In genomic region chr1:155478270-155478852, GRCh38 we compare ENCODE assay signal across 23 cellular contexts.
"Had no signal": no experiment of that assay in that cellular context is flagged by ENCODE, and none has a peak within 500 bp of the region (broad histone marks: within the 10 kb centered on the region; RNA-seq: fewer than 3 reads in every experiment).

No MANE protein-coding gene starts in this region.

- H3K27ac ChIP-seq: cardiac muscle cell, epithelial cell of prostate, foreskin keratinocyte, left lung, spleen, tibial nerve, uterus, VCaP had no signal

- H3K9me3 ChIP-seq: left lung, spleen, tibial nerve, uterus had no signal

- H3K27ac Mint-ChIP-seq: activated CD4-positive, alpha-beta memory T cell treated with anti-CD3 and anti-CD28 coated beads for 36 hours; activated naive CD8-positive, alpha-beta T cell; activated T-helper 1 cell treated with anti-CD3 and anti-CD28 coated beads, Interleukin-12 subunit alpha, Interleukin-12 subunit beta, Interleukin-2, Interleukin-4 antibody, amounts not matched to agents 30 ng/mL and 10 ng/mL and 1 ng/mL, durations not matched to agents 14 hours and 24 hours and 36 hours; nephron had no signal

- DNase-seq: activated CD4-positive, alpha-beta memory T cell treated with anti-CD3 and anti-CD28 coated beads for 36 hours; activated T-cell treated with anti-CD3 and anti-CD28 coated beads for 4 hours; dermis blood vessel endothelial cell; effector memory CD4-positive, alpha-beta T cell; foreskin keratinocyte; glutamatergic neuron; hypothalamus; kidney; left lung; midbrain; occipital lobe; posterior cingulate gyrus; spleen; stimulated activated CD8-positive, alpha-beta memory T cell treated with anti-CD3 and anti-CD28 coated beads, Interleukin-4, amount 100 ng/mL, for 48 hours; stimulated activated naive CD4-positive, alpha-beta T cell treated with Interleukin-2 at 50 U/mL for 16 hours; uterus had no signal

- H3K9me3 Mint-ChIP-seq: activated CD4-positive, alpha-beta memory T cell treated with anti-CD3 and anti-CD28 coated beads for 36 hours; nephron had no signal

- H3K4me3 Mint-ChIP-seq: activated CD4-positive, alpha-beta memory T cell treated with anti-CD3 and anti-CD28 coated beads for 36 hours; activated naive CD8-positive, alpha-beta T cell; activated T-helper 1 cell treated with anti-CD3 and anti-CD28 coated beads, Interleukin-12 subunit alpha, Interleukin-12 subunit beta, Interleukin-2, Interleukin-4 antibody, amounts not matched to agents 30 ng/mL and 10 ng/mL and 1 ng/mL, durations not matched to agents 14 hours and 24 hours and 36 hours; nephron had no signal

- H3K27me3 ChIP-seq: cardiac muscle cell, foreskin keratinocyte, left lung, spleen, tibial nerve, uterus had no signal

- H3K4me3 ChIP-seq: cardiac muscle cell, left lung, spleen, tibial nerve, uterus had no signal

- H3K4me1 ChIP-seq: foreskin keratinocyte, uterus had no signal

- H3K27me3 Mint-ChIP-seq: activated CD4-positive, alpha-beta memory T cell treated with anti-CD3 and anti-CD28 coated beads for 36 hours; activated naive CD8-positive, alpha-beta T cell had no signal

- ATAC-seq: foreskin keratinocyte had no signal

- H3K36me3 ChIP-seq: uterus had no signal

- FAIRE-seq: kidney had no signal
